8 cellular contexts compared by ENCODE assay signal in genomic region chr7:100866721-100867039, GRCh38. TPM values are rescaled to one million over a fixed set of nuclear protein-coding genes. Genes with fewer than 3 reads are reported as not detected.
DNase-seq lines count a peak whose midpoint lies in the region; ATAC-seq, FAIRE-seq and TF ChIP-seq lines count a peak whose summit lies in the region.

No MANE protein-coding gene starts in this region.

- intact Hi-C loops in activated CD4-positive, alpha-beta memory T cell treated with anti-CD3 and anti-CD28 coated beads for 36 hours (cut with micrococcal nuclease), result no loop called here

- POLR2A ChIA-PET in activated CD4-positive, alpha-beta memory T cell treated with anti-CD3 and anti-CD28 coated beads for 36 hours (lab: Charles Lee), result interaction anchor here (1.6 to 1.7 kb wide), 2 partner anchors 9 to 255 kb away, joined by 3 to 6 read pairs; partner anchors contain the start of genes MOSPD3 and SRRT

- no peaks in the 10 kb centered on the region for H3K9me3 Mint-ChIP-seq in activated CD4-positive, alpha-beta memory T cell treated with anti-CD3 and anti-CD28 coated beads for 36 hours

- H3K4me1 Mint-ChIP-seq in activated CD4-positive, alpha-beta memory T cell treated with anti-CD3 and anti-CD28 coated beads for 36 hours (ENCODE audit: low read depth), result peaks cover 9% of the 10 kb centered on the region

- no peaks in the 10 kb centered on the region for H3K27me3 Mint-ChIP-seq in activated CD4-positive, alpha-beta memory T cell treated with anti-CD3 and anti-CD28 coated beads for 36 hours

- CTCF ChIA-PET in activated CD4-positive, alpha-beta memory T cell treated with anti-CD3 and anti-CD28 coated beads for 36 hours (lab: Charles Lee), result interaction anchor here (1.1 kb wide), 1 partner anchor 161 kb away, joined by 3 read pairs; the partner anchor contains the start of gene POP7

- DNase-seq in H54 (ENCODE audit: insufficient read length, low spot score) (no peak), foreskin keratinocyte (no peak), NCI-H2029 (lab: John Stamatoyannopoulos, UW) (no peak), LoVo (ENCODE audit: low spot score) (no peak), NCI-H1436 (lab: John Stamatoyannopoulos, UW) (no peak)
- no peak for DNase-seq in activated CD4-positive, alpha-beta memory T cell treated with anti-CD3 and anti-CD28 coated beads for 36 hours

- H3K27me3 ChIP-seq in foreskin keratinocyte, result no peaks in the 10 kb centered on the region

- no peak for ATAC-seq in foreskin keratinocyte
- ATAC-seq in GM19023 (IDR thresholded peaks at IDR 0.05; ENCODE audit: unreplicated experiment), result no peak

- TF ChIP-seq CTCF in foreskin keratinocyte (conservative IDR thresholded peaks at IDR 0.05), result no peak

- H3K27ac Mint-ChIP-seq in activated CD4-positive, alpha-beta memory T cell treated with anti-CD3 and anti-CD28 coated beads for 36 hours, result peak overlapping the region; percentile 89

- H3K36me3 Mint-ChIP-seq in activated CD4-positive, alpha-beta memory T cell treated with anti-CD3 and anti-CD28 coated beads for 36 hours, result peaks cover 14% of the 10 kb centered on the region

- peaks cover 8% of the 10 kb centered on the region for H3K4me1 ChIP-seq in foreskin keratinocyte

- peak overlapping the region; percentile 84 for H3K4me3 Mint-ChIP-seq in activated CD4-positive, alpha-beta memory T cell treated with anti-CD3 and anti-CD28 coated beads for 36 hours

- H3K4me3 ChIP-seq in skin epidermis, result peak overlapping the region; percentile 60 to 94 (median 77)

- no peak for FAIRE-seq in H54 (lab: Jason Lieb, UNC)

- peak overlapping the region; percentile 98 for H3K27ac ChIP-seq in foreskin keratinocyte
- H3K27ac ChIP-seq in skin epidermis, result peak overlapping the region; percentile 47 to 100 (median 99)

- TF ChIP-seq POLR2A in H54 (IDR thresholded peaks at IDR 0.05; ENCODE audit: low read depth, low read length), result 0 out of 2 replicates have a peak, but pooled peaks have one; percentile 3

RNA-seq across cellular contexts. Expression of gene TRIP6, which starts 0.5 kb away (rescaled TPM):
- total RNA-seq in activated CD4-positive, alpha-beta memory T cell treated with anti-CD3 and anti-CD28 coated beads for 36 hours, result 10 to 100 TPM; 25.8 to 25.9 TPM
- 161 and 162 TPM in 2 replicates for total RNA-seq in foreskin keratinocyte
- 190 and 192 TPM in 2 replicates for polyA plus RNA-seq in foreskin keratinocyte

RNA-seq across cellular contexts. Expression of gene SRRT, which starts 8.2 kb away (rescaled TPM):
- total RNA-seq in activated CD4-positive, alpha-beta memory T cell treated with anti-CD3 and anti-CD28 coated beads for 36 hours, result 100 to 1,000 TPM; 209 to 223 TPM
- 96.0 and 120 TPM in 2 replicates for total RNA-seq in foreskin keratinocyte
- polyA plus RNA-seq in foreskin keratinocyte, result 97.9 and 113 TPM in 2 replicates

RNA-seq across cellular contexts. Expression of gene SLC12A9, which starts 14.2 kb away (rescaled TPM):
- total RNA-seq in activated CD4-positive, alpha-beta memory T cell treated with anti-CD3 and anti-CD28 coated beads for 36 hours, result 10 to 100 TPM; 17.8 to 18.5 TPM
- total RNA-seq in foreskin keratinocyte, result 18.2 and 18.3 TPM in 2 replicates
- 17.1 and 17.4 TPM in 2 replicates for polyA plus RNA-seq in foreskin keratinocyte

RNA-seq across cellular contexts. Expression of gene UFSP1, which starts 22.8 kb away (rescaled TPM):
- total RNA-seq in activated CD4-positive, alpha-beta memory T cell treated with anti-CD3 and anti-CD28 coated beads for 36 hours, result 1 to 10 TPM; 1.5 to 2.0 TPM
- total RNA-seq in foreskin keratinocyte, result 1.9 and 2.0 TPM in 2 replicates
- 2.0 and 2.1 TPM in 2 replicates for polyA plus RNA-seq in foreskin keratinocyte

RNA-seq across cellular contexts. Expression of gene ACHE, which starts 29.0 kb away (rescaled TPM):
- not detected for total RNA-seq in activated CD4-positive, alpha-beta memory T cell treated with anti-CD3 and anti-CD28 coated beads for 36 hours
- total RNA-seq in foreskin keratinocyte, result 0.10 and 0.11 TPM in 2 replicates
- polyA plus RNA-seq in foreskin keratinocyte, result 0.13 and 0.19 TPM in 2 replicates
